2 cellular contexts compared by ENCODE assay signal in genomic region chr15:92693922-92694331, GRCh38.
TF ChIP-seq lines count a peak whose summit lies in the region.

No MANE protein-coding gene starts in this region.

TF ChIP-seq in WTC11, 78 proteins besides CTCF, POLR2A, EP300 and RAD21 (continued from another document):
- peak; percentile 45; the same call in 1 of the 2 replicates for TF ChIP-seq ZSCAN18 (CRISPR knock-in tag; IDR thresholded peaks at IDR 0.05)

TF ChIP-seq in HepG2, 621 proteins besides CTCF, POLR2A, EP300 and RAD21 (continued from another document):
- TF ChIP-seq ZNF484 (CRISPR knock-in tag; IDR thresholded peaks at IDR 0.05; ENCODE audit: borderline replicate concordance, low read depth) (no peak), ATAD3A (CRISPR knock-in tag; IDR thresholded peaks at IDR 0.05) (no peak), GABPB1 (CRISPR knock-in tag; IDR thresholded peaks at IDR 0.05) (peak; percentile 26; the same call in 1 of the 2 replicates), ZNF644 (CRISPR knock-in tag; IDR thresholded peaks at IDR 0.05; ENCODE audit: low read depth) (0 out of 2 replicates have a peak, but pooled peaks have one; percentile 20), STAT5B (CRISPR knock-in tag; IDR thresholded peaks at IDR 0.05) (no peak), PHF21A (CRISPR knock-in tag; IDR thresholded peaks at IDR 0.05) (no peak), BRF2 (CRISPR knock-in tag; IDR thresholded peaks at IDR 0.05) (no peak), ZNF468 (CRISPR knock-in tag; IDR thresholded peaks at IDR 0.05) (no peak), CENPX (CRISPR knock-in tag; IDR thresholded peaks at IDR 0.05) (no peak), ETV5 (CRISPR knock-in tag; IDR thresholded peaks at IDR 0.05; ENCODE audit: borderline replicate concordance) (0 out of 2 replicates have a peak, but pooled peaks have one; percentile 14), PATZ1 (CRISPR knock-in tag; IDR thresholded peaks at IDR 0.05) (0 out of 2 replicates have a peak, but pooled peaks have one; percentile 28), ZNF576 (CRISPR knock-in tag; IDR thresholded peaks at IDR 0.05) (peak; percentile 90; the same call in 1 of the 2 replicates), BORCS8-MEF2B (CRISPR knock-in tag; IDR thresholded peaks at IDR 0.05) (no peak), SOX6 (IDR thresholded peaks at IDR 0.05) (no peak), SOX6 (CRISPR knock-in tag; IDR thresholded peaks at IDR 0.05) (no peak), CBX1 (IDR thresholded peaks at IDR 0.05; ENCODE audit: low read depth) (no peak), ZNF782 (CRISPR knock-in tag; IDR thresholded peaks at IDR 0.05; ENCODE audit: borderline replicate concordance) (no peak), PLSCR1 (CRISPR knock-in tag; IDR thresholded peaks at IDR 0.05; ENCODE audit: borderline replicate concordance) (no peak), NCOA2 (CRISPR knock-in tag; IDR thresholded peaks at IDR 0.05) (no peak), SMC3 (IDR thresholded peaks at IDR 0.05; ENCODE audit: low read length) (peak; percentile 72), FOSL2 (CRISPR knock-in tag; IDR thresholded peaks at IDR 0.05) (peak; percentile 32; the same call in 1 of the 2 replicates), ZNF580 (CRISPR knock-in tag; IDR thresholded peaks at IDR 0.05; ENCODE audit: borderline replicate concordance, low read depth) (no peak), XBP1 (CRISPR knock-in tag; IDR thresholded peaks at IDR 0.05) (no peak), XRCC5 (optimal IDR thresholded peaks at IDR 0.05; ENCODE audit: low read length) (peak; percentile 69), SALL1 (CRISPR knock-in tag; IDR thresholded peaks at IDR 0.05) (0 out of 2 replicates have a peak, but pooled peaks have one; percentile 16)
